ENCODE assay signal across 8 cellular contexts in the genomic region with DNA sequence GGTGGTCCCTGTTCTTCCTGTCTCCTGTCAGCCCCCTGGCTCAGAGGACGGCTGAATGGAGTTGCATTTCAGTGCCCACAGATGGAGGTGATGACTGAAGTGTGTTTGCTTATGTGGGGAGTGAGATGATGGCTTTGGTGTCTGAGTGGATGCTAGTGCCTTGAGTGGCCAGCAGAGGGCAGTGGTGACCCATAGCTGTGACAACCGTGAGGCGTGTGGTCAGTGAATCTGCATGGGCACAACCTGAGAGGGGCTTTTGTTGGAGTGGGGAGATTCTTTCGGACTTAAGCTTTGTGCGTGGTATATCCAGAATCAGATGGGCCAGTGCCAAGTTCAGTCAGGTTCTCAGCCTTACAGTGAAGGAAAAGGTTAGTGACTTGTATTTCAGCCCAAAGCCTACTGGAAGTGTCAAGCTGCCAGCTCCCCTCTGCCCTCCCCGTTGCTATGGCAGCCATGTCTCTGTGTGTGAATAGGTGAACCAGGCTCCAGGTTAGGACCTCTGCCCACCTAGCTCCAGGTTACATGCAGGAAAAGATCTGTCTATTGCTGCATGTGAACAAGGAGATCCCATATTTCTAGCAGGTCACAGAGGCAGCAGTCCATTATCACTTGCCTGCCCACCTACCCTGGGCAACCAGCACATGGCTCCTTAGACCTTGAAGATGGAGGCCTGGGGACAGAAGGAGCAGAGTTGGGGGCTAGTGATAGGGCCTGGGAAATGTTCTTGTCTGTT. TPM values are rescaled to one million over a fixed set of nuclear protein-coding genes. Genes with fewer than 3 reads are reported as not detected.
DNase-seq lines count a peak whose midpoint lies in the region; ATAC-seq, FAIRE-seq and TF ChIP-seq lines count a peak whose summit lies in the region.

No MANE protein-coding gene starts in this region.

- H3K4me2 ChIP-seq in MM.1S (ENCODE audit: low read depth, low read length): no peak overlapping the region

- intact Hi-C loops in A673 (cut with micrococcal nuclease; ENCODE audit: unreplicated experiment): loop anchor here (1.0 to 10.0 kb wide), 3 partner anchors 57 to 211 kb away; no protein-coding TSS in a partner anchor

- H3K4me1 ChIP-seq in A673 (ENCODE audit: insufficient read depth, low read length, poor library complexity, severe bottlenecking): peaks cover 28% of the 10 kb centered on the region
- H3K4me1 ChIP-seq in MM.1S (ENCODE audit: low read length): peaks cover 53% of the 10 kb centered on the region
- H3K4me1 ChIP-seq in gastroesophageal sphincter: peaks cover 0 to 58% (median 19%) of the 10 kb centered on the region in 3 donors

- peak; percentile 78 for DNase-seq in A673 (ENCODE audit: low spot score)
- peak; percentile 48 for DNase-seq in GM18507 (ENCODE audit: extremely low spot score, insufficient read length, low read depth)
- peak; percentile 78 for DNase-seq in MM.1S
- DNase-seq in SHP77 (lab: John Stamatoyannopoulos, UW): peak; percentile 83 to 84
- peak; percentile 52 for DNase-seq in activated gamma-delta T cell treated with anti-CD3 and anti-CD28 coated beads, Interleukin-2, amount 50 U/mL, for 16 hours (ENCODE audit: low read depth)
- no peak for DNase-seq in omental fat pad (ENCODE audit: low spot score)

- peaks cover 15% of the 10 kb centered on the region for H3K79me2 ChIP-seq in MM.1S (ENCODE audit: low read length)

- H3K4me3 ChIP-seq in A673 (ENCODE audit: low read depth, low read length, poor library complexity, severe bottlenecking) (no peak overlapping the region), MM.1S (ENCODE audit: low read length) (no peak overlapping the region), gastroesophageal sphincter (no peak overlapping the region)

- no peaks in the 10 kb centered on the region for H3K9me2 ChIP-seq in MM.1S (replicated peaks; ENCODE audit: insufficient read depth, low read length)

- H3K27ac ChIP-seq in A673 (ENCODE audit: low read depth, low read length, poor library complexity, severe bottlenecking) (no peak overlapping the region), MM.1S (ENCODE audit: low read length) (peak overlapping the region; percentile 98; the same call in 1 of the 2 replicates), gastroesophageal sphincter (no peak overlapping the region)

- no peaks in the 10 kb centered on the region for H3K36me3 ChIP-seq in A673 (ENCODE audit: insufficient read depth, low read length, poor library complexity, severe bottlenecking)
- H3K36me3 ChIP-seq in MM.1S (replicated peaks; ENCODE audit: insufficient read depth, low read length): peaks cover under 1% of the 10 kb centered on the region; the same call in 1 of the 2 replicates
- peaks cover 0 to 34% of the 10 kb centered on the region in 2 donors for H3K36me3 ChIP-seq in gastroesophageal sphincter

- no peaks in the 10 kb centered on the region for H3K9me3 ChIP-seq in A673 (ENCODE audit: low read depth, low read length, poor library complexity, severe bottlenecking)
- no peaks in the 10 kb centered on the region for H3K9me3 ChIP-seq in MM.1S (replicated peaks; ENCODE audit: insufficient read depth, low read length)
- no peaks in the 10 kb centered on the region for H3K9me3 ChIP-seq in gastroesophageal sphincter

- ATAC-seq in gastroesophageal sphincter: no peak
- ATAC-seq in omental fat pad (ENCODE audit: low FRiP score): peak; percentile 42
- no peak for ATAC-seq in HG02759 (IDR thresholded peaks at IDR 0.05; ENCODE audit: unreplicated experiment)

- FAIRE-seq in GM18507 (lab: Jason Lieb, UNC): peak; percentile 91

- no peaks in the 10 kb centered on the region for H4K20me1 ChIP-seq in MM.1S (ENCODE audit: insufficient read depth, low read length)

- CTCF ChIA-PET in A673 (lab: Charles Lee): interaction anchor here (0.5 to 2.1 kb wide), 10 partner anchors 18 to 1356 kb away, joined by 3 to 11 read pairs (median 4); no protein-coding TSS in a partner anchor

- WGBS in gastroesophageal sphincter (ENCODE audit: low coverage in 1 of 2), 2 donors: 0 to 3% methylated on average over 3 to 5 of the region's 6 CpGs

- H3K9ac ChIP-seq in MM.1S (ENCODE audit: low read length): no peak overlapping the region

- TF ChIP-seq CTCF in A673 (conservative IDR thresholded peaks at IDR 0.05; ENCODE audit: low read depth, low read length) (peak; percentile 98), MM.1S (IDR thresholded peaks at IDR 0.05; ENCODE audit: low read length) (peak; percentile 97), gastroesophageal sphincter (IDR thresholded peaks at IDR 0.05) (peak in 3 of 4 experiments; percentile 95 to 96 (median 95)), omental fat pad (IDR thresholded peaks at IDR 0.05) (peak in 1 of 3 donors; percentile 97)

- H2AFZ ChIP-seq in MM.1S (ENCODE audit: low read length): no peak overlapping the region

- BruUV-seq in A673 (replicated peaks; lab: Mats Ljungman, UMichigan): no TSS peak

- H3K27me3 ChIP-seq in A673 (replicated peaks; ENCODE audit: insufficient read depth, low read depth, low read length, poor library complexity) (no peaks in the 10 kb centered on the region), MM.1S (replicated peaks; ENCODE audit: insufficient read depth, low read length) (no peaks in the 10 kb centered on the region), gastroesophageal sphincter (no peaks in the 10 kb centered on the region)

- POLR2A ChIA-PET in A673 (lab: Charles Lee; ENCODE audit: low non-redundant PET): no interaction called here

- no peak for TF ChIP-seq EP300 in gastroesophageal sphincter (IDR thresholded peaks at IDR 0.05)

- TF ChIP-seq POLR2A in gastroesophageal sphincter (IDR thresholded peaks at IDR 0.05): no peak

- H3F3A ChIP-seq in MM.1S (ENCODE audit: insufficient read depth, low read length): peaks cover 73% of the 10 kb centered on the region

RNA-seq across cellular contexts. Expression of a gene that starts 14.7 kb away (rescaled TPM):
- total RNA-seq in A673 (2021) (56.4 and 57.2 TPM in 2 replicates), gastroesophageal sphincter (10 to 100 TPM; 30.0 to 50.7 (median 35.1) TPM), omental fat pad (10 to 100 TPM; 14.9 to 27.3 (median 25.0) TPM)
